In genomic region chr21:43867936-43868335, GRCh38 we compare ENCODE assay signal across 16 cellular contexts. TPM values are rescaled to one million over a fixed set of nuclear protein-coding genes. Genes with fewer than 3 reads are reported as not detected.
DNase-seq lines count a peak whose midpoint lies in the region; ATAC-seq, FAIRE-seq and TF ChIP-seq lines count a peak whose summit lies in the region.
"Had no signal": no experiment of that assay in that cellular context is flagged by ENCODE, and none has a peak within 500 bp of the region (broad histone marks: within the 10 kb centered on the region; RNA-seq: fewer than 3 reads in every experiment).

No MANE protein-coding gene starts in this region.

- no peaks in the 10 kb centered on the region for H3K27me3 ChIP-seq in keratinocyte (ENCODE audit: control insufficient read depth, extremely low read depth, insufficient read depth, low read length)
- H3K27me3 ChIP-seq: upper lobe of right lung had no signal

- H3K9me3 Mint-ChIP-seq in activated T-cell treated with anti-CD3 and anti-CD28 coated beads, Interleukin-2, amount 50 U/mL, for 72 hours = no peaks in the 10 kb centered on the region
- H3K9me3 Mint-ChIP-seq in activated CD8-positive, alpha-beta T cell treated with anti-CD3 and anti-CD28 coated beads for 36 hours = no peaks in the 10 kb centered on the region
- H3K9me3 Mint-ChIP-seq in stimulated activated effector memory CD8-positive, alpha-beta T cell treated with anti-CD3 and anti-CD28 coated beads, Interleukin-12 subunit alpha, Interleukin-12 subunit beta, amount 100 ng/mL, for 72 hours = no peaks in the 10 kb centered on the region

- H2AFZ ChIP-seq in keratinocyte (ENCODE audit: control insufficient read depth, low read length) = no peak overlapping the region

- peak overlapping the region; percentile 51 for H3K4me2 ChIP-seq in keratinocyte (ENCODE audit: control insufficient read depth, extremely low read depth, insufficient read depth, low read depth, low read length)

- H3K27me3 Mint-ChIP-seq in activated T-cell treated with anti-CD3 and anti-CD28 coated beads, Interleukin-2, amount 50 U/mL, for 72 hours (ENCODE audit: low read depth) = no peaks in the 10 kb centered on the region
- no peaks in the 10 kb centered on the region for H3K27me3 Mint-ChIP-seq in activated CD8-positive, alpha-beta T cell treated with anti-CD3 and anti-CD28 coated beads for 36 hours

- H3K9me3 ChIP-seq in keratinocyte (ENCODE audit: control insufficient read depth, low read depth, low read length) = no peaks in the 10 kb centered on the region
- H3K9me3 ChIP-seq: upper lobe of right lung had no signal

- peaks cover 49% of the 10 kb centered on the region for H3K79me2 ChIP-seq in keratinocyte (ENCODE audit: control insufficient read depth, insufficient read depth, low read length)

- no peak for FAIRE-seq in keratinocyte (lab: Jason Lieb, UNC)
- FAIRE-seq: GM18507, TTC549 had no signal

- peaks cover 8% of the 10 kb centered on the region for H4K20me1 ChIP-seq in keratinocyte (ENCODE audit: control insufficient read depth, extremely low read depth, insufficient read depth, low read length)

- H3K9me1 ChIP-seq in keratinocyte (ENCODE audit: control insufficient read depth, extremely low read depth, insufficient read depth, low read length) = peaks cover 4% of the 10 kb centered on the region

- intact Hi-C loops in activated CD8-positive, alpha-beta T cell treated with anti-CD3 and anti-CD28 coated beads for 36 hours (cut with micrococcal nuclease) = loop anchor here (10.0 kb wide), 1 partner anchor 47 kb away; no protein-coding TSS in a partner anchor

- dilution Hi-C loops in keratinocyte (cut with MboI; ENCODE audit: extremely low pct_ligation_motif_present, low sequenced_read_pairs) = no loop called here

- POLR2A ChIA-PET in activated CD8-positive, alpha-beta T cell treated with anti-CD3 and anti-CD28 coated beads for 36 hours (lab: Charles Lee) = interaction anchor here (0.9 to 1.2 kb wide), 2 partner anchors 54 to 57 kb away, joined by 3 read pairs; no protein-coding TSS in a partner anchor

- DNase-seq in activated T-cell treated with anti-CD3 and anti-CD28 coated beads, Interleukin-2, amount 50 U/mL, for 72 hours = no peak
- DNase-seq in activated T-cell treated with anti-CD3 and anti-CD28 coated beads for 4 hours = no peak
- DNase-seq in activated CD8-positive, alpha-beta T cell treated with anti-CD3 and anti-CD28 coated beads for 36 hours = no peak
- no peak for DNase-seq in keratinocyte (ENCODE audit: low read depth, low spot score)
- no peak for DNase-seq in stimulated activated effector memory CD8-positive, alpha-beta T cell treated with anti-CD3 and anti-CD28 coated beads, Interleukin-12 subunit alpha, Interleukin-12 subunit beta, amount 100 ng/mL, for 72 hours (ENCODE audit: low spot score in 2 of 2)
- DNase-seq in 8988T = no peak
- no peak for DNase-seq in SIG-M5 treated with dmso at 0.1 percent for 504 hours (lab: John Stamatoyannopoulos, UW; ENCODE audit: unreplicated experiment)
- DNase-seq: activated effector memory CD4-positive, alpha-beta T cell treated with anti-CD3 and anti-CD28 coated beads, Interleukin-2, amount 50 U/mL, for 16 hours; EL; NCI-H1048; NCI-H446; upper lobe of right lung had no signal

- no peak for TF ChIP-seq CTCF in activated CD8-positive, alpha-beta T cell treated with anti-CD3 and anti-CD28 coated beads for 36 hours (IDR thresholded peaks at IDR 0.05)
- no peak for TF ChIP-seq CTCF in keratinocyte (optimal IDR thresholded peaks at IDR 0.05 in 1 of 3, IDR thresholded peaks at IDR 0.05 in 1 of 3, conservative IDR thresholded peaks at IDR 0.05 in 1 of 3; ENCODE audit: extremely low read depth in 1 of 3, insufficient read depth in 2 of 3, low read length in 3 of 3)

- H3K4me3 ChIP-seq in keratinocyte (ENCODE audit: control insufficient read depth in 2 of 3, extremely low read depth in 1 of 3, insufficient read depth in 2 of 3, low read depth in 1 of 3, low read length in 3 of 3) = no peak overlapping the region

- peaks cover 2 to 3% of the 10 kb centered on the region in 2 experiments for H3K36me3 ChIP-seq in keratinocyte (ENCODE audit: control insufficient read depth in 2 of 2, extremely low read depth in 1 of 2, insufficient read depth in 2 of 2, low read length in 2 of 2)

- no peak overlapping the region for H3K9ac ChIP-seq in keratinocyte (ENCODE audit: control insufficient read depth, extremely low read depth, insufficient read depth, low read length)

- peaks cover 66% of the 10 kb centered on the region for H3K4me1 Mint-ChIP-seq in activated T-cell treated with anti-CD3 and anti-CD28 coated beads, Interleukin-2, amount 50 U/mL, for 72 hours (ENCODE audit: low read depth)
- peaks cover 56% of the 10 kb centered on the region for H3K4me1 Mint-ChIP-seq in activated CD8-positive, alpha-beta T cell treated with anti-CD3 and anti-CD28 coated beads for 36 hours (ENCODE audit: low read depth)
- peaks cover 55% of the 10 kb centered on the region for H3K4me1 Mint-ChIP-seq in stimulated activated effector memory CD8-positive, alpha-beta T cell treated with anti-CD3 and anti-CD28 coated beads, Interleukin-12 subunit alpha, Interleukin-12 subunit beta, amount 100 ng/mL, for 72 hours

- peaks cover 7 to 16% of the 10 kb centered on the region in 2 donors for H3K36me3 Mint-ChIP-seq in activated T-cell treated with anti-CD3 and anti-CD28 coated beads, Interleukin-2, amount 50 U/mL, for 72 hours (ENCODE audit: insufficient read depth in 2 of 2)
- peaks cover 39% of the 10 kb centered on the region for H3K36me3 Mint-ChIP-seq in activated CD8-positive, alpha-beta T cell treated with anti-CD3 and anti-CD28 coated beads for 36 hours (ENCODE audit: low read depth)
- peaks cover 43% of the 10 kb centered on the region for H3K36me3 Mint-ChIP-seq in stimulated activated effector memory CD8-positive, alpha-beta T cell treated with anti-CD3 and anti-CD28 coated beads, Interleukin-12 subunit alpha, Interleukin-12 subunit beta, amount 100 ng/mL, for 72 hours

- no peak overlapping the region for H3K27ac ChIP-seq in keratinocyte (ENCODE audit: control insufficient read depth, insufficient read depth, low read length)
- H3K27ac ChIP-seq: HL-60 had no signal

- H3K4me1 ChIP-seq in keratinocyte (ENCODE audit: control insufficient read depth, extremely low read depth, insufficient read depth, low read length) = peaks cover 26% of the 10 kb centered on the region

- H3K4me3 Mint-ChIP-seq in activated T-cell treated with anti-CD3 and anti-CD28 coated beads, Interleukin-2, amount 50 U/mL, for 72 hours = peak overlapping the region; percentile 86 to 89
- H3K4me3 Mint-ChIP-seq in activated CD8-positive, alpha-beta T cell treated with anti-CD3 and anti-CD28 coated beads for 36 hours = peak overlapping the region; percentile 77
- H3K4me3 Mint-ChIP-seq in stimulated activated effector memory CD8-positive, alpha-beta T cell treated with anti-CD3 and anti-CD28 coated beads, Interleukin-12 subunit alpha, Interleukin-12 subunit beta, amount 100 ng/mL, for 72 hours = peak overlapping the region; percentile 78

- no peak for ATAC-seq in activated T-cell treated with anti-CD3 and anti-CD28 coated beads, Interleukin-2, amount 50 U/mL, for 72 hours (replicated peaks in 1 of 2)
- ATAC-seq in activated CD8-positive, alpha-beta T cell treated with anti-CD3 and anti-CD28 coated beads for 36 hours = no peak
- ATAC-seq in stimulated activated effector memory CD8-positive, alpha-beta T cell treated with anti-CD3 and anti-CD28 coated beads, Interleukin-12 subunit alpha, Interleukin-12 subunit beta, amount 100 ng/mL, for 72 hours = no peak
- no peak for ATAC-seq in HG03135 (IDR thresholded peaks at IDR 0.05; ENCODE audit: unreplicated experiment)
- ATAC-seq: upper lobe of right lung had no signal

- CTCF ChIA-PET in activated CD8-positive, alpha-beta T cell treated with anti-CD3 and anti-CD28 coated beads for 36 hours (lab: Charles Lee) = interaction anchor here (1.4 to 1.7 kb wide), 2 partner anchors 15 to 57 kb away, joined by 3 read pairs; no protein-coding TSS in a partner anchor

- peak overlapping the region; percentile 91 for H3K27ac Mint-ChIP-seq in activated T-cell treated with anti-CD3 and anti-CD28 coated beads, Interleukin-2, amount 50 U/mL, for 72 hours
- no peak overlapping the region for H3K27ac Mint-ChIP-seq in activated CD8-positive, alpha-beta T cell treated with anti-CD3 and anti-CD28 coated beads for 36 hours
- H3K27ac Mint-ChIP-seq in stimulated activated effector memory CD8-positive, alpha-beta T cell treated with anti-CD3 and anti-CD28 coated beads, Interleukin-12 subunit alpha, Interleukin-12 subunit beta, amount 100 ng/mL, for 72 hours = no peak overlapping the region

RNA-seq across cellular contexts. Expression of gene AGPAT3, which starts 2.9 kb away (rescaled TPM):
- 10 to 100 TPM; 86.1 to 87.1 TPM for total RNA-seq in activated T-cell treated with anti-CD3 and anti-CD28 coated beads, Interleukin-2, amount 50 U/mL, for 72 hours
- total RNA-seq in activated CD8-positive, alpha-beta T cell treated with anti-CD3 and anti-CD28 coated beads for 36 hours = 10 to 100 TPM; 59.3 to 62.2 TPM
- polyA plus RNA-seq in keratinocyte = 21.6 to 23.4 TPM (median 21.7 TPM) in 3 replicates
- 28.0 TPM for polyA plus RNA-seq in keratinocyte (2011; ENCODE audit: low read depth)
- polyA plus RNA-seq in keratinocyte (2011; cell fraction: cytosol; rRNA removed) = 15.5 and 22.7 TPM in 2 replicates
- 29.1 and 29.4 TPM in 2 replicates for polyA plus RNA-seq in keratinocyte (2011; cell fraction: nucleus; rRNA removed)
- 17.2 and 38.7 TPM in 2 replicates for polyA plus RNA-seq in keratinocyte (2012; ENCODE audit: low replicate concordance)
- polyA minus RNA-seq in keratinocyte = 37.9 to 78.6 TPM (median 39.4 TPM) in 3 replicates
- 41.2 TPM for polyA minus RNA-seq in keratinocyte (2011; cell fraction: cytosol; rRNA and poly(A)+ RNA removed)
- polyA minus RNA-seq in keratinocyte (2011; cell fraction: nucleus; rRNA and poly(A)+ RNA removed) = 25.7 and 38.9 TPM in 2 replicates
